9 cellular contexts compared by ENCODE assay signal in the genomic region with DNA sequence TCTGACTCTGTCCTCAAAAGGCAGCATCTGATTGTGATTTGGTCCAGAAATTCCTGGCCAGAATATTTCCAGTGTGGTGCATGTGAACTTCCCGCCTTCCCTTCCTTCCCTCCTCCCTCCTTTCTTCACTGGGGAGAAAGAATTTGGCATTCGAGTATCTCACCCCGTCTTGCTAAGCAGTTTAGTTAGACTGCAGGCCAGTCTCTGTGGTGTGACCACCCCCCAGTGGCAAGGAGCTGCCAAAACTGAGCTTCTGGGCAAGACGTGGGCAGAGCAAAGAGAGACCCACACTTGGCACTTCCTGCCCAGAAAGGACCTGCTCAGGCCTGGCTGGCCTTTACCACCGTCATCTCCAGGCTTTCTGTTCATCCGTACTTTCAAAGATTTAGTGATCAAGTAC. TPM values are rescaled to one million over a fixed set of nuclear protein-coding genes. Genes with fewer than 3 reads are reported as not detected.
A peak's percentile ranks its signal among the peaks of the same experiment; 100 is the strongest.
DNase-seq lines count a peak whose midpoint lies in the region; ATAC-seq and TF ChIP-seq lines count a peak whose summit lies in the region.
"Had no signal": no experiment of that assay in that cellular context is flagged by ENCODE, and none has a peak within 500 bp of the region (broad histone marks: within the 10 kb centered on the region; RNA-seq: fewer than 3 reads in every experiment).

No MANE protein-coding gene starts in this region.

- no peak overlapping the region for H3K4me3 Mint-ChIP-seq in immature natural killer cell

- H3K36me3 Mint-ChIP-seq in immature natural killer cell, result peaks cover 0 to 6% (median 0%) of the 10 kb centered on the region in 3 donors

- no peak overlapping the region for H3K27ac ChIP-seq in tibial nerve

- peaks cover 0 to 4% (median 2%) of the 10 kb centered on the region in 3 donors for H3K27me3 Mint-ChIP-seq in immature natural killer cell (ENCODE audit: low read depth in 3 of 3)

- peak in 4 of 5 experiments; percentile 9 to 41 (median 24) for TF ChIP-seq CTCF in tibial nerve (IDR thresholded peaks at IDR 0.05)

- H3K9ac ChIP-seq in adipocyte (ENCODE audit: low read length), result no peak overlapping the region

- peak; percentile 35 for DNase-seq in Daoy (ENCODE audit: low read depth)
- peak; percentile 37 for DNase-seq in M059J (ENCODE audit: low read depth)
- DNase-seq in adipocyte (ENCODE audit: low read depth), result peak; percentile 30
- peak; percentile 14 to 24 (median 18) for DNase-seq in immature natural killer cell
- DNase-seq in tibial nerve (ENCODE audit: low spot score in 2 of 2), result peak in 1 of 2 donors; percentile 31
- no peak for DNase-seq in NCI-H748 treated with DMSO at 0.1 percent for 48 hours (lab: John Stamatoyannopoulos, UW)

- H3K9me3 ChIP-seq in adipocyte (ENCODE audit: control insufficient read depth, low read length) (peaks cover 9% of the 10 kb centered on the region), tibial nerve (no peaks in the 10 kb centered on the region)

- peak overlapping the region in 1 of 6 donors; percentile 27 for H3K27ac Mint-ChIP-seq in immature natural killer cell

- TF ChIP-seq EP300 in tibial nerve (IDR thresholded peaks at IDR 0.05), result no peak

- H3K27me3 ChIP-seq in adipocyte (replicated peaks; ENCODE audit: control insufficient read depth, insufficient read depth, low read length) (peaks cover 57% of the 10 kb centered on the region), tibial nerve (no peaks in the 10 kb centered on the region)

- H3K36me3 ChIP-seq in adipocyte (ENCODE audit: control insufficient read depth, insufficient read depth, low read length, severe bottlenecking) (no peaks in the 10 kb centered on the region), tibial nerve (peaks cover 0 to 4% (median 0%) of the 10 kb centered on the region in 3 donors)

- 35 to 41% methylated on average over 6 of the region's 6 CpGs for WGBS in tibial nerve, 2 donors

- no peak for TF ChIP-seq POLR2A in tibial nerve (IDR thresholded peaks at IDR 0.05)

- ATAC-seq in GM21515 (IDR thresholded peaks at IDR 0.05; ENCODE audit: unreplicated experiment) (no peak), HG03378 (IDR thresholded peaks at IDR 0.05; ENCODE audit: unreplicated experiment) (no peak)

- no peaks in the 10 kb centered on the region for H3K4me1 ChIP-seq in adipocyte (ENCODE audit: control insufficient read depth, insufficient read depth, low read length)
- peaks cover 0 to 5% (median 0%) of the 10 kb centered on the region in 4 donors for H3K4me1 ChIP-seq in tibial nerve

- H3K9me3 Mint-ChIP-seq in immature natural killer cell, result no peaks in the 10 kb centered on the region

- H3K4me1 Mint-ChIP-seq in immature natural killer cell, result peaks cover 0 to 3% of the 10 kb centered on the region in 2 donors

- H3K4me3 ChIP-seq in adipocyte (ENCODE audit: low read length), result no peak overlapping the region
- H3K4me3 ChIP-seq in tibial nerve, result no peak overlapping the region

RNA-seq across cellular contexts. Expression of a gene that starts 36.4 kb away (rescaled TPM):
- not detected in 2 replicates for total RNA-seq in Daoy (2014; rRNA removed; shearing (Covaris generic))
- total RNA-seq in M059J (2014; rRNA removed; shearing (Covaris generic)), result not detected in 2 replicates
- 10 to 100 TPM; 28.7 to 74.9 (median 30.9) TPM for polyA plus RNA-seq in immature natural killer cell
- total RNA-seq in tibial nerve, result 1 to 10 TPM; 1.7 to 5.1 (median 2.3) TPM
- total RNA-seq: temporal lobe had no signal

RNA-seq across cellular contexts. Expression of a gene that starts 48.7 kb away (rescaled TPM):
- total RNA-seq in Daoy (2014; rRNA removed; shearing (Covaris generic)), result 0.06 and 0.30 TPM in 2 replicates
- total RNA-seq in M059J (2014; rRNA removed; shearing (Covaris generic)), result 0.07 and 0.34 TPM in 2 replicates
- polyA plus RNA-seq in immature natural killer cell, result 1 to 10 TPM in 1 of 3 donors, under 1 TPM in 1, not detected in 1; 0.76 to 1.5 TPM
- total RNA-seq in tibial nerve, result 10 to 100 TPM in 1 of 4 donors, 1 to 10 TPM in 3; 1.3 to 10.2 (median 2.7) TPM
